8 cellular contexts compared by ENCODE assay signal in genomic region chr5:14174235-14174636, GRCh38. TPM values are rescaled to one million over a fixed set of nuclear protein-coding genes. Genes with fewer than 3 reads are reported as not detected.
DNase-seq lines count a peak whose midpoint lies in the region; ATAC-seq and TF ChIP-seq lines count a peak whose summit lies in the region.

No MANE protein-coding gene starts in this region.

- H3K4me3 ChIP-seq in DOHH2 (ENCODE audit: low read length), result peak overlapping the region; percentile 49

- intact Hi-C loops in left colon (cut with DNase I, micrococcal nuclease), result no loop called here
- intact Hi-C loops in activated CD8-positive, alpha-beta T cell treated with anti-CD3 and anti-CD28 coated beads for 36 hours (cut with micrococcal nuclease), result no loop called here

- H3F3A ChIP-seq in DOHH2 (ENCODE audit: control insufficient read depth, insufficient read depth), result peaks cover 7% of the 10 kb centered on the region

- CTCF ChIA-PET in activated CD8-positive, alpha-beta T cell treated with anti-CD3 and anti-CD28 coated beads for 36 hours (lab: Charles Lee), result no interaction called here

- H3K79me2 ChIP-seq in DOHH2 (ENCODE audit: control insufficient read depth, low read length), result peaks cover 98% of the 10 kb centered on the region

- H3K9me2 ChIP-seq in DOHH2 (replicated peaks; ENCODE audit: control insufficient read depth, low read length), result no peaks in the 10 kb centered on the region

- no peaks in the 10 kb centered on the region for H3K4me1 Mint-ChIP-seq in activated CD8-positive, alpha-beta T cell treated with anti-CD3 and anti-CD28 coated beads for 36 hours (ENCODE audit: low read depth)

- H3K27ac ChIP-seq in DOHH2 (ENCODE audit: low read depth, low read length), result no peak overlapping the region

- H3K27me3 ChIP-seq in DOHH2 (ENCODE audit: control insufficient read depth, low read length), result no peaks in the 10 kb centered on the region

- H3K36me3 Mint-ChIP-seq in activated CD8-positive, alpha-beta T cell treated with anti-CD3 and anti-CD28 coated beads for 36 hours (ENCODE audit: low read depth), result no peaks in the 10 kb centered on the region

- H3K4me2 ChIP-seq in DOHH2 (ENCODE audit: low read length), result peak overlapping the region; percentile 92

- peaks cover 19% of the 10 kb centered on the region for H3K27me3 Mint-ChIP-seq in activated CD8-positive, alpha-beta T cell treated with anti-CD3 and anti-CD28 coated beads for 36 hours

- DNase-seq in SK-MEL-5 (ENCODE audit: low read depth, low spot score) (peak; percentile 79), left colon (no peak), activated T-cell treated with anti-CD3 and anti-CD28 coated beads for 4 hours (no peak), NCI-H2227 treated with DMSO at 0.1 percent for 48 hours (lab: John Stamatoyannopoulos, UW) (no peak)
- DNase-seq in activated CD8-positive, alpha-beta T cell treated with anti-CD3 and anti-CD28 coated beads for 36 hours, result no peak

- POLR2A ChIA-PET in activated CD8-positive, alpha-beta T cell treated with anti-CD3 and anti-CD28 coated beads for 36 hours (lab: Charles Lee), result no interaction called here

- in situ Hi-C loops in SK-MEL-5 (cut with HindIII; ENCODE audit: low pct_unique_long_range_greater_than_20kb, low sequenced_read_pairs), result no loop called here

- no peak overlapping the region for H3K27ac Mint-ChIP-seq in activated CD8-positive, alpha-beta T cell treated with anti-CD3 and anti-CD28 coated beads for 36 hours

- no peaks in the 10 kb centered on the region for H3K36me3 ChIP-seq in DOHH2 (ENCODE audit: control insufficient read depth, low read length)

- peaks cover 62% of the 10 kb centered on the region for H3K4me1 ChIP-seq in DOHH2 (ENCODE audit: control insufficient read depth, low read length)

- ATAC-seq in HG02623 (IDR thresholded peaks at IDR 0.05; ENCODE audit: unreplicated experiment) (peak; percentile 27), left colon (peak; percentile 26), GM21360 (IDR thresholded peaks at IDR 0.05; ENCODE audit: unreplicated experiment) (no peak)
- ATAC-seq in activated CD8-positive, alpha-beta T cell treated with anti-CD3 and anti-CD28 coated beads for 36 hours, result no peak

- H3K9me3 ChIP-seq in DOHH2 (ENCODE audit: control insufficient read depth, insufficient read depth, low read length), result no peaks in the 10 kb centered on the region

- H3K9me3 Mint-ChIP-seq in activated CD8-positive, alpha-beta T cell treated with anti-CD3 and anti-CD28 coated beads for 36 hours, result no peaks in the 10 kb centered on the region

- H4K20me1 ChIP-seq in DOHH2 (ENCODE audit: control insufficient read depth, insufficient read depth, low read depth, low read length), result no peaks in the 10 kb centered on the region; the same call in 1 of the 2 replicates

- no peak overlapping the region for H3K4me3 Mint-ChIP-seq in activated CD8-positive, alpha-beta T cell treated with anti-CD3 and anti-CD28 coated beads for 36 hours

- no peak for TF ChIP-seq CTCF in DOHH2 (IDR thresholded peaks at IDR 0.05; ENCODE audit: low read depth, low read length, poor library complexity, severe bottlenecking)
- TF ChIP-seq CTCF in activated CD8-positive, alpha-beta T cell treated with anti-CD3 and anti-CD28 coated beads for 36 hours (IDR thresholded peaks at IDR 0.05), result no peak

RNA-seq across cellular contexts. Expression of gene TRIO, which starts 31.1 kb away (rescaled TPM):
- 150 and 176 TPM in 2 replicates for total RNA-seq in SK-MEL-5 (2014; rRNA removed; shearing (Covaris generic))
- 109 and 126 TPM in 2 replicates for polyA plus RNA-seq in SK-MEL-5 (2015; cell fraction: cytosol; rRNA removed)
- 316 and 397 TPM in 2 replicates for polyA plus RNA-seq in SK-MEL-5 (2015; cell fraction: nucleus; rRNA removed)
- 100 to 1,000 TPM; 140 to 181 TPM for total RNA-seq in left colon
- total RNA-seq in activated CD8-positive, alpha-beta T cell treated with anti-CD3 and anti-CD28 coated beads for 36 hours, result 10 to 100 TPM; 11.4 to 11.5 TPM

Comparison
In these comparisons a context has a peak if more than half of its experiments do, and no peak if none do; other contexts are left out.
1. ATAC-seq: peak in HG02623 (single experiment) and left colon (single experiment); none in GM21360 (single experiment) and activated CD8-positive, alpha-beta T cell treated with anti-CD3 and anti-CD28 coated beads for 36 hours (single experiment).
2. RNA of gene TRIO, which starts 31.1 kb away (total RNA-seq): 140 to 181 TPM in left colon and 150 to 176 TPM in SK-MEL-5; 11.4 to 11.5 TPM in activated CD8-positive, alpha-beta T cell treated with anti-CD3 and anti-CD28 coated beads for 36 hours; every median in the first group is over 10 times any median in the second.